24 cellular contexts compared by ENCODE assay signal in the genomic region with DNA sequence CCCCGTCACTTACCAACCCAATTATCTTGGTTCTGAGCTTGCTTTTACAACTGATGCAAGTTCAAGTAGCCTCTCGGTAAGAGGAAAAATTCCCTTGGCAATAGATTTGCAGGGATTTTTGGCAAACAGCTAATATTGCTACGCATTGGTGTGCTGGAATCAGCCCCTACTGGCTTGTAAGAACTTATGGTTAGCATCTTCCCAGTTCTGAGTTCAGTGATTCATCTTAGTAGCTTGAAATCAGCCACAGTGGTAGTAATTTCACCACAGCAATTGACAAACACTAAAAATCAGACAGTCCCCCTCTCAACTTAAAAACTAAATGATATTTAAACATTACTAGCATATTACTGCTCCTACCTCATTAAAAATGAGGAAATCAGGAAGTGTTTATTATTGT. TPM values are rescaled to one million over a fixed set of nuclear protein-coding genes. Genes with fewer than 3 reads are reported as not detected.
"Had no signal": no experiment of that assay in that cellular context is flagged by ENCODE, and none has a peak within 500 bp of the region (broad histone marks: within the 10 kb centered on the region; RNA-seq: fewer than 3 reads in every experiment).

No MANE protein-coding gene starts in this region.

- H3K4me2 ChIP-seq: smooth muscle cell had no signal

- H3K4me3 ChIP-seq: dorsolateral prefrontal cortex, lower lobe of right lung, prostate gland, right atrium auricular region, smooth muscle cell, testis, tibial artery, upper lobe of left lung had no signal

- H3K4me1 ChIP-seq: lower lobe of right lung, prostate gland, testis, upper lobe of left lung had no signal

- H3K9me3 ChIP-seq: lower lobe of right lung, prostate gland, right atrium auricular region, testis, tibial artery, upper lobe of left lung had no signal

- DNase-seq: dorsolateral prefrontal cortex; effector CD4-positive, alpha-beta T cell; left ventricle myocardium superior; lower lobe of right lung; naive thymus-derived CD8-positive, alpha-beta T cell; nephron progenitor cell; nucleus accumbens; stimulated activated CD4-positive, alpha-beta T cell treated with anti-CD3 and anti-CD28 coated beads, Interleukin-12 subunit alpha, Interleukin-12 subunit beta, amount 100 ng/mL, for 4 hours; stimulated activated CD4-positive, alpha-beta T cell treated with anti-CD3 and anti-CD28 coated beads, Interleukin-1b, Interleukin-23, amount 100 ng/mL, for 48 hours; stimulated activated CD4-positive, alpha-beta T cell treated with anti-CD3 and anti-CD28 coated beads, Interleukin-4, amount 100 ng/mL, for 1 hour; stimulated activated CD8-positive, alpha-beta memory T cell treated with anti-CD3 and anti-CD28 coated beads, Interleukin-4, amount 100 ng/mL, for 48 hours; stimulated activated naive CD4-positive, alpha-beta T cell treated with Interleukin-2 at 50 U/mL for 16 hours; substantia nigra; testis; tibial artery; upper lobe of left lung had no signal

- ATAC-seq: left ventricle myocardium superior; lower lobe of right lung; naive thymus-derived CD8-positive, alpha-beta T cell; sciatic nerve had no signal

- H3K27ac ChIP-seq: dorsolateral prefrontal cortex, lower lobe of right lung, prostate gland, right atrium auricular region, testis, tibial artery, upper lobe of left lung had no signal

- H3K36me3 ChIP-seq: lower lobe of right lung, prostate gland, right atrium auricular region, tibial artery, upper lobe of left lung had no signal

- H3K27me3 ChIP-seq: testis had no signal

RNA-seq across cellular contexts. Expression of gene RAX, which starts 5.9 kb away (rescaled TPM):
- total RNA-seq: frontal cortex; left ventricle myocardium superior; lower lobe of right lung; mesenteric fat pad; myocyte; naive thymus-derived CD8-positive, alpha-beta T cell; osteocyte; right atrium auricular region; sciatic nerve; smooth muscle cell; testis; upper lobe of left lung had no signal

RNA-seq across cellular contexts. Expression of gene CPLX4, which starts 39.3 kb away (rescaled TPM):
- total RNA-seq: dorsolateral prefrontal cortex; frontal cortex; left ventricle myocardium superior; lower lobe of right lung; mesenteric fat pad; myocyte; naive thymus-derived CD8-positive, alpha-beta T cell; osteocyte; prostate gland; right atrium auricular region; sciatic nerve; smooth muscle cell; upper lobe of left lung had no signal

RNA-seq across cellular contexts. Expression of gene GRP, which starts 59.2 kb away (rescaled TPM):
- total RNA-seq: left ventricle myocardium superior; mesenteric fat pad; myocyte; naive thymus-derived CD8-positive, alpha-beta T cell; osteocyte; right atrium auricular region; sciatic nerve; smooth muscle cell had no signal
